In the genomic region with DNA sequence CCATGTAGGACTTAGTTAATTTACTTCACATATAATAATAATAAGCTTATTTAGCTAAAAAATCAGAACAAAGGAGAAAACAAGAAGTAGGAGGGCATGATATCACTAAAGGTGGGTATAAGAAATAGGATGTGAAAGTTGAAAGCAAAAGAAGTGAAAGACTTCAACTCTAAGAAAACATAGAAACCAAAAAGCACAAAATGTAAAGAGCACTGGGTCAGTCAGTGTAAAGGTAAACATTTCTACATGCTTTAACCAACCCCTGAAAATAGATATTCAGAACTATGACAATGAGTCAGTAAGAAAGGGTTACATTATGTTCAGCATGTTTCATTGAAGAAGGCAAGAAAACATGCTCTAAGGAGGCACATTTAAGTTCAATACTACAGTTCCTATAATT, we compare ENCODE assay signal across 14 cellular contexts.
DNase-seq lines count a peak whose midpoint lies in the region; ATAC-seq and TF ChIP-seq lines count a peak whose summit lies in the region.
"Had no signal": no experiment of that assay in that cellular context is flagged by ENCODE, and none has a peak within 500 bp of the region (broad histone marks: within the 10 kb centered on the region; RNA-seq: fewer than 3 reads in every experiment).

No MANE protein-coding gene starts in this region.

- DNase-seq in GM10266 (ENCODE audit: extremely low spot score), result peak; percentile 32
- DNase-seq in thyroid gland, result no peak
- DNase-seq in activated CD8-positive, alpha-beta memory T cell treated with anti-CD3 and anti-CD28 coated beads, Interleukin-2, amount 50 U/mL, for 4 hours, result no peak
- DNase-seq in colonic mucosa, result no peak
- no peak for DNase-seq in DMS153 (lab: John Stamatoyannopoulos, UW)
- DNase-seq: activated CD4-positive, alpha-beta T cell treated with anti-CD3 and anti-CD28 coated beads, Interleukin-2, amount 50 U/mL, for 48 hours; activated naive CD8-positive, alpha-beta T cell treated with anti-CD3 and anti-CD28 coated beads, Interleukin-2, amount 10 ng/mL, durations not matched to agents 7 days and 5 days; left ventricle myocardium inferior; NCI-H526 had no signal

- H3K27me3 ChIP-seq in thyroid gland (no peaks in the 10 kb centered on the region), colonic mucosa (no peaks in the 10 kb centered on the region)
- H3K27me3 ChIP-seq: suprapubic skin had no signal

- intact Hi-C loops in thyroid gland (cut with DNase I) (no loop called here), colonic mucosa (cut with DNase I) (no loop called here)

- no peak for TF ChIP-seq CTCF in GM10266 (IDR thresholded peaks at IDR 0.05; ENCODE audit: control insufficient read depth, insufficient read depth, low read depth, missing control alignments)
- no peak for TF ChIP-seq CTCF in thyroid gland (IDR thresholded peaks at IDR 0.05)
- TF ChIP-seq CTCF in colonic mucosa (IDR thresholded peaks at IDR 0.05), result no peak

- H3K4me1 ChIP-seq in thyroid gland (no peaks in the 10 kb centered on the region), colonic mucosa (no peaks in the 10 kb centered on the region)
- H3K4me1 ChIP-seq: left ventricle myocardium inferior, parathyroid adenoma, suprapubic skin had no signal

- ATAC-seq in GM19328 (IDR thresholded peaks at IDR 0.05; ENCODE audit: unreplicated experiment) (peak; percentile 80), HG02623 (IDR thresholded peaks at IDR 0.05; ENCODE audit: unreplicated experiment) (peak; percentile 90), HG03378 (IDR thresholded peaks at IDR 0.05; ENCODE audit: unreplicated experiment) (peak; percentile 98)

- peaks cover 0 to 7% of the 10 kb centered on the region in 2 donors for H3K36me3 ChIP-seq in thyroid gland
- H3K36me3 ChIP-seq in colonic mucosa, result no peaks in the 10 kb centered on the region

- no peak for TF ChIP-seq POLR2A in thyroid gland (IDR thresholded peaks at IDR 0.05)

- H3K9me3 ChIP-seq in thyroid gland (no peaks in the 10 kb centered on the region), colonic mucosa (no peaks in the 10 kb centered on the region)
- H3K9me3 ChIP-seq: left ventricle myocardium inferior, suprapubic skin had no signal

- H3K27ac ChIP-seq in thyroid gland, result no peak overlapping the region
- no peak overlapping the region for H3K27ac ChIP-seq in colonic mucosa
- H3K27ac ChIP-seq: left ventricle myocardium inferior, parathyroid adenoma, suprapubic skin had no signal

- H3K9ac ChIP-seq in colonic mucosa (ENCODE audit: low read depth in 2 of 2, low read length in 2 of 2), result no peak overlapping the region
- H3K9ac ChIP-seq: parathyroid adenoma had no signal

- H3K4me3 ChIP-seq in thyroid gland (replicated peaks in 1 of 3), result no peak overlapping the region
- no peak overlapping the region for H3K4me3 ChIP-seq in colonic mucosa
- H3K4me3 ChIP-seq: left ventricle myocardium inferior, suprapubic skin had no signal
